In genomic region chr3:129856796-129857195, GRCh38 we compare ENCODE assay signal across 8 cellular contexts. TPM values are rescaled to one million over a fixed set of nuclear protein-coding genes. Genes with fewer than 3 reads are reported as not detected.
DNase-seq lines count a peak whose midpoint lies in the region; ATAC-seq, FAIRE-seq and TF ChIP-seq lines count a peak whose summit lies in the region.
"Not testable (repeated sequence)": the region's sequence is repeated elsewhere in the genome, so short reads cannot be mapped to it uniquely, and the experiment has no call there.

No MANE protein-coding gene starts in this region.

- POLR2A ChIA-PET in A673 (lab: Charles Lee; ENCODE audit: low non-redundant PET); PC-9 (lab: Charles Lee; ENCODE audit: unreplicated experiment); GM12878 (lab: Charles Lee): not testable (repeated sequence)

- not testable (repeated sequence) for TF ChIP-seq CTCF in A673 (conservative IDR thresholded peaks at IDR 0.05; ENCODE audit: low read depth, low read length); PC-9 (conservative IDR thresholded peaks at IDR 0.05); GM12878 (IDR thresholded peaks at IDR 0.05 in 2 of 3, conservative IDR thresholded peaks at IDR 0.05 in 1 of 3; ENCODE audit: control insufficient read depth in 2 of 3, extremely low read depth in 1 of 3, insufficient read depth in 1 of 3, low read depth in 3 of 3, low read length in 3 of 3); nephron progenitor cell (IDR thresholded peaks at IDR 0.05); gastrocnemius medialis (IDR thresholded peaks at IDR 0.05 in 4 of 5, conservative IDR thresholded peaks at IDR 0.05 in 1 of 5); uterus (IDR thresholded peaks at IDR 0.05)

- H3K36me3 ChIP-seq in A673 (ENCODE audit: insufficient read depth, low read length, poor library complexity, severe bottlenecking) (peaks cover 11% of the 10 kb centered on the region), PC-9 (ENCODE audit: low read depth) (peaks cover 20% of the 10 kb centered on the region)
- H3K36me3 ChIP-seq in GM23248 (ENCODE audit: low read depth); GM12878 (ENCODE audit: control insufficient read depth in 2 of 2, insufficient read depth in 2 of 2, low read length in 1 of 2); gastrocnemius medialis; uterus: not testable (repeated sequence)

- CTCF ChIA-PET in A673 (lab: Charles Lee); PC-9 (lab: Charles Lee); GM12878 (lab: Yijun Ruan, JAX): not testable (repeated sequence)

- H3K4me1 ChIP-seq in A673 (ENCODE audit: insufficient read depth, low read length, poor library complexity, severe bottlenecking) (peaks cover 13% of the 10 kb centered on the region), GM23248 (ENCODE audit: insufficient read depth) (peaks cover 19% of the 10 kb centered on the region), PC-9 (replicated peaks; ENCODE audit: insufficient read depth) (peaks cover 17% of the 10 kb centered on the region), gastrocnemius medialis (peaks cover 16 to 20% of the 10 kb centered on the region in 2 donors)
- H3K4me1 ChIP-seq in GM12878 (ENCODE audit: control insufficient read depth, insufficient read depth, low read length); uterus: not testable (repeated sequence)

- peak overlapping the region; percentile 66 for H3K27ac Mint-ChIP-seq in nephron progenitor cell

- not testable (repeated sequence) for FAIRE-seq in GM12878 (lab: Jason Lieb, UNC)

- BruUV-seq in A673 (replicated peaks; lab: Mats Ljungman, UMichigan); PC-9 (replicated peaks; lab: Mats Ljungman, UMichigan); GM12878 (replicated peaks; lab: Mats Ljungman, UMichigan): not testable (repeated sequence)

- peaks cover 24% of the 10 kb centered on the region for H3F3A ChIP-seq in GM23248 (ENCODE audit: insufficient read depth)
- not testable (repeated sequence) for H3F3A ChIP-seq in PC-9 (ENCODE audit: insufficient read depth, low read depth)

- WGBS in GM23248 (ENCODE audit: low coverage in 1 of 2, low lambda C conversion rate in 2 of 2, missing lambda C conversion rate in 2 of 2), 2 experiments: 57 to 60% methylated on average over 5 of the region's 5 CpGs
- 34% methylated on average over 5 of the region's 5 CpGs for WGBS in GM12878 (ENCODE audit: insufficient coverage, insufficient replicate concordance, low lambda C conversion rate, missing lambda C conversion rate)

- not testable (repeated sequence) for H4K20me1 ChIP-seq in GM23248 (ENCODE audit: insufficient read depth); PC-9 (ENCODE audit: insufficient read depth); GM12878 (ENCODE audit: control insufficient read depth, insufficient read depth)

- H3K27me3 Mint-ChIP-seq in nephron progenitor cell (ENCODE audit: low read depth, poor library complexity): not testable (repeated sequence)

- in situ Hi-C loops in GM23248 (cut with MboI); GM12878 (cut with MboI); gastrocnemius medialis (cut with MboI; ENCODE audit: low sequenced_read_pairs in 4 of 4): not testable (repeated sequence)

- not testable (repeated sequence) for TF ChIP-seq POLR2A in GM12878 (IDR thresholded peaks at IDR 0.05; ENCODE audit: low read depth, low read length); gastrocnemius medialis (IDR thresholded peaks at IDR 0.05); uterus (IDR thresholded peaks at IDR 0.05)

- TF ChIP-seq EP300 in GM12878 (IDR thresholded peaks at IDR 0.05; ENCODE audit: borderline replicate concordance in 1 of 2, control insufficient read depth in 1 of 2, low read depth in 2 of 2, low read length in 2 of 2): not testable (repeated sequence)

- DNase-seq in A673 (ENCODE audit: low spot score); GM23248; PC-9; GM12878 (ENCODE audit: low read depth, low spot score); epithelial cell of prostate (ENCODE audit: low read depth, low spot score); nephron progenitor cell; gastrocnemius medialis; uterus: not testable (repeated sequence)

- SMC1A ChIA-PET in GM12878 (lab: Charles Lee; ENCODE audit: uncharacterized antibody, unreplicated experiment): interaction anchor here (1.2 to 1.5 kb wide), 3 partner anchors 17 to 37 kb away, joined by 4 read pairs; no protein-coding TSS in a partner anchor

- H3K27ac ChIP-seq in A673 (ENCODE audit: low read depth, low read length, poor library complexity, severe bottlenecking) (peak overlapping the region; percentile 56), GM23248 (peak overlapping the region; percentile 84; the same call in 1 of the 2 replicates), PC-9 (peak overlapping the region; percentile 77), epithelial cell of prostate (peak overlapping the region; percentile 53), gastrocnemius medialis (peak overlapping the region; percentile 65 to 73 (median 69)), uterus (peak overlapping the region; percentile 1 to 70)
- H3K27ac ChIP-seq in GM12878 (ENCODE audit: control insufficient read depth, insufficient read depth): not testable (repeated sequence)

- not testable (repeated sequence) for H3K9ac ChIP-seq in GM23248; GM12878 (ENCODE audit: control insufficient read depth, insufficient read depth, low read length)

- not testable (repeated sequence) for H2AFZ ChIP-seq in GM23248; PC-9; GM12878 (ENCODE audit: control insufficient read depth, low read depth, low read length)

- peaks cover 71% of the 10 kb centered on the region for H3K36me3 Mint-ChIP-seq in nephron progenitor cell (ENCODE audit: low read depth)

- H3K4me2 ChIP-seq in GM23248 (ENCODE audit: unreplicated experiment); PC-9; GM12878 (ENCODE audit: control insufficient read depth, insufficient read depth): not testable (repeated sequence)

- H3K79me2 ChIP-seq in GM23248 (ENCODE audit: insufficient read depth): peaks cover 73% of the 10 kb centered on the region
- peaks cover 40% of the 10 kb centered on the region for H3K79me2 ChIP-seq in PC-9 (ENCODE audit: low read depth)
- H3K79me2 ChIP-seq in GM12878 (ENCODE audit: control insufficient read depth, insufficient read depth, low read length): not testable (repeated sequence)

- TF ChIP-seq RAD21 in GM12878 (IDR thresholded peaks at IDR 0.05; ENCODE audit: insufficient read depth, low read depth, low read length): not testable (repeated sequence)

- not testable (repeated sequence) for H3K4me3 Mint-ChIP-seq in nephron progenitor cell

- H3K4me3 ChIP-seq in A673 (ENCODE audit: low read depth, low read length, poor library complexity, severe bottlenecking); GM23248; PC-9; GM12878; gastrocnemius medialis; uterus: not testable (repeated sequence)

- RAD21 ChIA-PET in GM12878 (lab: Charles Lee; ENCODE audit: unreplicated experiment): interaction anchor here (0.6 kb wide), 1 partner anchor 141 kb away, joined by 5 read pairs; no protein-coding TSS in a partner anchor

- H3K4me1 Mint-ChIP-seq in nephron progenitor cell: peaks cover 19% of the 10 kb centered on the region

- not testable (repeated sequence) for H3K9me3 ChIP-seq in A673 (ENCODE audit: low read depth, low read length, poor library complexity, severe bottlenecking); GM23248 (ENCODE audit: low read depth); GM12878 (replicated peaks; ENCODE audit: control insufficient read depth, insufficient read depth, low read length); gastrocnemius medialis; uterus
- H3K9me3 ChIP-seq in PC-9 (ENCODE audit: insufficient read depth, low read depth): peaks cover 18% of the 10 kb centered on the region; the same call in 1 of the 2 replicates

- not testable (repeated sequence) for H3K9me3 Mint-ChIP-seq in nephron progenitor cell

- peak; percentile 61 for ATAC-seq in GM12878
- ATAC-seq in gastrocnemius medialis: not testable (repeated sequence)

- H3K27me3 ChIP-seq in A673 (replicated peaks; ENCODE audit: insufficient read depth, low read depth, low read length, poor library complexity); GM23248 (replicated peaks; ENCODE audit: insufficient read depth); PC-9 (ENCODE audit: insufficient read depth, low read depth); GM12878 (replicated peaks in 1 of 2; ENCODE audit: control insufficient read depth in 2 of 2, insufficient read depth in 2 of 2, low read length in 1 of 2); gastrocnemius medialis; uterus: not testable (repeated sequence)

- intact Hi-C loops in A673 (cut with micrococcal nuclease; ENCODE audit: unreplicated experiment); PC-9 (cut with micrococcal nuclease; ENCODE audit: unreplicated experiment); GM12878 (cut with micrococcal nuclease; ENCODE audit: unreplicated experiment); uterus (cut with DNase I; ENCODE audit: low total_unique reads): not testable (repeated sequence)
- intact Hi-C loops in gastrocnemius medialis (cut with DNase I; ENCODE audit: low total_unique reads): loop anchor here (5.0 kb wide), 1 partner anchor 36 kb away; the partner anchor contains the start of gene TMCC1

- H3K9me2 ChIP-seq in GM23248 (ENCODE audit: insufficient read depth); PC-9 (ENCODE audit: insufficient read depth): not testable (repeated sequence)

RNA-seq across cellular contexts. Expression of gene TMCC1, which starts 36.7 kb away (rescaled TPM):
- 29.4 and 32.8 TPM in 2 replicates for total RNA-seq in A673 (2021)
- 7.8 and 11.1 TPM in 2 replicates for total RNA-seq in GM23248 (2014; rRNA removed; shearing (Covaris generic))
- polyA plus RNA-seq in GM23248 (2016; fragmentation: Nextera tagmentation; extraction: Ambion mirVana): 4.0 and 4.2 TPM in 2 replicates
- total RNA-seq in PC-9 (2021): 41.4 and 48.1 TPM in 2 replicates
- 17.7 and 18.9 TPM in 2 replicates for total RNA-seq in GM12878 (2013; cell fraction: nucleolus; rRNA removed)
- 9.3 and 12.6 TPM in 2 replicates for total RNA-seq in GM12878 (2014; rRNA removed)
- total RNA-seq in GM12878 (2014; rRNA removed; fragmentation: Illumina TruSeq; extraction: Trizol): 11.3 and 11.6 TPM in 2 replicates
- total RNA-seq in GM12878 (2021): 20.2 and 21.1 TPM in 2 replicates
- 2.4 TPM for polyA plus RNA-seq in GM12878 (2011; ENCODE audit: low read depth)
- polyA plus RNA-seq in GM12878 (2011; rRNA removed): 12.3 and 12.9 TPM in 2 replicates
- polyA plus RNA-seq in GM12878 (2011; cell fraction: cytosol; rRNA removed): 7.8 and 8.9 TPM in 2 replicates
- polyA plus RNA-seq in GM12878 (2011; cell fraction: nucleus; rRNA removed): 4.5 and 4.8 TPM in 2 replicates
- polyA plus RNA-seq in GM12878 (2012): 6.3 and 10.6 TPM in 2 replicates
- polyA plus RNA-seq in GM12878 (2014; fragmentation: Illumina TruSeq; extraction: Trizol): 13.9 and 19.2 TPM in 2 replicates
- polyA plus RNA-seq in GM12878 (2014; fragmentation: Nextera tagmentation; extraction: Ambion mirVana): 1 to 10 TPM; 2.3 to 3.1 TPM
- 7.6 and 10.6 TPM in 2 replicates for polyA plus RNA-seq in GM12878 (2014; rRNA removed)
- 1 to 10 TPM; 5.6 to 5.9 TPM for polyA plus RNA-seq in GM12878 (2016; fragmentation: Nextera tagmentation; extraction: Ambion mirVana)
- 16.2 and 19.2 TPM in 2 replicates for polyA minus RNA-seq in GM12878 (2011; rRNA and poly(A)+ RNA removed)
- polyA minus RNA-seq in GM12878 (2011; cell fraction: cytosol; rRNA and poly(A)+ RNA removed): 8.2 and 11.0 TPM in 2 replicates
- 7.7 and 11.2 TPM in 2 replicates for polyA minus RNA-seq in GM12878 (2011; cell fraction: nucleus; rRNA and poly(A)+ RNA removed)
- 10 to 100 TPM; 18.8 to 24.7 (median 20.2) TPM for total RNA-seq in gastrocnemius medialis
- 10 to 100 TPM; 23.2 to 78.7 (median 54.1) TPM for total RNA-seq in uterus
